ENCODE assay signal across 1 cellular context in the genomic region with DNA sequence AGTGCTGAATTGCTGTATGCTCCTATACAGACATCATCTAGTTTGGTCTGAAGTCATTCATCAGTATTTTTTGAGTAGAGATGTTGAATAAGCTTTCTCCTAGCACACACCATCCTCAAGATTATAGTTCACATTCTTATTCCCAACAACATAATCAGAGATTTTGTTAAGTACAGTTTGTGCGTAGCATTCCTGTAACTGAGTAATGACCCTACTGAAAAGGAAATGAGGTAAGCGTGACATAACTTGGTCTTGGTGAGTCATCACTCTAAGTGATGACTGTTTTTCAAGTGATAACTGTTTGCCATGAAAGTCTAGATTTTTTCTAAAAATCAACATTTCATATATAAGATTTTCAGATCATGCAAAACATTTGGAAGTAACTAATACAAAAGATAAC.
TF ChIP-seq lines count a peak whose summit lies in the region.

No MANE protein-coding gene starts in this region.

TF ChIP-seq in IMR-90, 13 proteins besides CTCF, POLR2A, EP300 and RAD21 (continued from another document):
- peak; percentile 33; the same call in 1 of the 2 replicates for TF ChIP-seq NFE2L2 (IDR thresholded peaks at IDR 0.05; ENCODE audit: low read depth, low read length)
- TF ChIP-seq CEBPB (IDR thresholded peaks at IDR 0.05; ENCODE audit: low read depth, low read length) = peak; percentile 62; the same call in 1 of the 2 replicates
- TF ChIP-seq MAZ (IDR thresholded peaks at IDR 0.05; ENCODE audit: borderline replicate concordance, low read depth, low read length) = no peak
- TF ChIP-seq, protein P1, sequence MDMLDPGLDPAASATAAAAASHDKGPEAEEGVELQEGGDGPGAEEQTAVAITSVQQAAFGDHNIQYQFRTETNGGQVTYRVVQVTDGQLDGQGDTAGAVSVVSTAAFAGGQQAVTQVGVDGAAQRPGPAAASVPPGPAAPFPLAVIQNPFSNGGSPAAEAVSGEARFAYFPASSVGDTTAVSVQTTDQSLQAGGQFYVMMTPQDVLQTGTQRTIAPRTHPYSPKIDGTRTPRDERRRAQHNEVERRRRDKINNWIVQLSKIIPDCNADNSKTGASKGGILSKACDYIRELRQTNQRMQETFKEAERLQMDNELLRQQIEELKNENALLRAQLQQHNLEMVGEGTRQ (IDR thresholded peaks at IDR 0.05; ENCODE audit: low read depth, low read length) = no peak
